In the genomic region with DNA sequence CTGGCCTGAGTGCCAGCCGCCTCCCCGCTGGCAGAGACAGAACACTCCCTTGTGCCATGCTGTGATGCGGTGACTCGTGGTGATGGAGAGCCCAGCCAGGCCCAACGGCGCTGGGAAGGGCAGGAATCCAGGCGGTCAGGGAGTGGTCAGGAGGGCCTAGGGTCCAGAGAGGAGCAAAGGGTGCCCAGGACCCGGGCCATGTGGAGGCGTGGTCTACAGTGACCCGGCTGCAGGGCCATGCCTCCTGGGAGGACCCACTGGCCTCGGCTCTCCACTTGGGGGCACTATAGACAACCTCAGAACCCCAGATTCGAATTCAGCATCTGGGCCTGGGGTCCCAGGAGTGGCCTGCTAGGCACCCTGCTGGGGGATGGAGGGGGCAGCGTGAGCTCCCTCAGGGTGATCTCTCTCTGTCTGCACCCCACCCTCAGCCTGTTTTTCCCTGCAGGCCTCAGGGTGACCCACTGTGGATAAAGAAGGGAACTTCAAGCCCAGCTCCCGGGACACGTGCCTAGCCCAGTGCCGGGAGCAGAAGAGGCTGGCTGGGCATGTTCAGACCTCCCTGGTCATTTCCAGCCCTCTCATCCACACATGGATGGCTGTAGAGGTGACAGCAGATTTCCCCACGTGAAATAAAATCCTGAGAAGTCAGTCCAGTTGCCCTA, we compare ENCODE assay signal across 1 cellular context.
TF ChIP-seq lines count a peak whose summit lies in the region.

No MANE protein-coding gene starts in this region.

TF ChIP-seq in GM12878, 131 proteins besides CTCF, POLR2A, EP300 and RAD21:
- TF ChIP-seq IKZF2 (IDR thresholded peaks at IDR 0.05), result no peak
